Comparison of ENCODE assay signal across 30 cellular contexts in genomic region chr11:18254781-18255361, GRCh38. TPM values are rescaled to one million over a fixed set of nuclear protein-coding genes. Genes with fewer than 3 reads are reported as not detected.
"Had no signal": no experiment of that assay in that cellular context is flagged by ENCODE, and none has a peak within 500 bp of the region (broad histone marks: within the 10 kb centered on the region; RNA-seq: fewer than 3 reads in every experiment).

No MANE protein-coding gene starts in this region.

- H3K36me3 Mint-ChIP-seq: memory B cell; natural killer cell; neural progenitor cell; stimulated activated effector memory CD8-positive, alpha-beta T cell treated with anti-CD3 and anti-CD28 coated beads, Interleukin-12 subunit alpha, Interleukin-12 subunit beta, amount 100 ng/mL, for 72 hours; type B pancreatic cell had no signal

- H3K4me3 ChIP-seq: coronary artery, esophagus squamous epithelium, heart right ventricle, lung, neural progenitor cell, ovary, psoas muscle, sigmoid colon, stomach, thyroid gland had no signal

- H3K4me1 Mint-ChIP-seq: natural killer cell; neural progenitor cell; stimulated activated effector memory CD8-positive, alpha-beta T cell treated with anti-CD3 and anti-CD28 coated beads, Interleukin-12 subunit alpha, Interleukin-12 subunit beta, amount 100 ng/mL, for 72 hours had no signal

- H3K4me1 ChIP-seq: esophagus squamous epithelium, heart right ventricle, neural progenitor cell, psoas muscle, sigmoid colon, thyroid gland had no signal

- H3K27ac ChIP-seq: coronary artery, esophagus squamous epithelium, heart right ventricle, neural progenitor cell, ovary, psoas muscle, sigmoid colon, stomach, thyroid gland had no signal

- H3K36me3 ChIP-seq: esophagus squamous epithelium, heart right ventricle, neural progenitor cell, ovary, sigmoid colon, stomach, thyroid gland had no signal

- ATAC-seq: natural killer cell; psoas muscle; right cardiac atrium; stimulated activated effector memory CD8-positive, alpha-beta T cell treated with anti-CD3 and anti-CD28 coated beads, Interleukin-12 subunit alpha, Interleukin-12 subunit beta, amount 100 ng/mL, for 72 hours had no signal

- H3K9me3 ChIP-seq: esophagus squamous epithelium, heart right ventricle, ovary, psoas muscle, sigmoid colon, stomach, thyroid gland had no signal

- H3K9me3 Mint-ChIP-seq: memory B cell; natural killer cell; neural progenitor cell; stimulated activated effector memory CD8-positive, alpha-beta T cell treated with anti-CD3 and anti-CD28 coated beads, Interleukin-12 subunit alpha, Interleukin-12 subunit beta, amount 100 ng/mL, for 72 hours; type B pancreatic cell had no signal

- H3K4me3 Mint-ChIP-seq: memory B cell; natural killer cell; neural progenitor cell; stimulated activated effector memory CD8-positive, alpha-beta T cell treated with anti-CD3 and anti-CD28 coated beads, Interleukin-12 subunit alpha, Interleukin-12 subunit beta, amount 100 ng/mL, for 72 hours; type B pancreatic cell had no signal

- H3K27me3 ChIP-seq: neural progenitor cell, ovary, sigmoid colon, stomach, thyroid gland had no signal

- H3K27ac Mint-ChIP-seq: memory B cell; natural killer cell; neural progenitor cell; stimulated activated effector memory CD8-positive, alpha-beta T cell treated with anti-CD3 and anti-CD28 coated beads, Interleukin-12 subunit alpha, Interleukin-12 subunit beta, amount 100 ng/mL, for 72 hours; type B pancreatic cell had no signal

- DNase-seq: dermis blood vessel endothelial cell; effector memory CD4-positive, alpha-beta T cell; erythroblast; esophagus squamous epithelium; foreskin melanocyte; glutamatergic neuron; heart right ventricle; hippocampal formation; left cardiac atrium; natural killer cell; nucleus accumbens; ovary; psoas muscle; right cardiac atrium; sigmoid colon; stimulated activated CD4-positive, alpha-beta T cell treated with anti-CD3 and anti-CD28 coated beads, Interleukin-2, amount 100 ng/mL, for 24 hours; stimulated activated CD4-positive, alpha-beta T cell treated with anti-CD3 and anti-CD28 coated beads, Interleukin-4, amount 100 ng/mL, for 24 hours; stimulated activated naive CD4-positive, alpha-beta T cell treated with Interleukin-2 at 50 U/mL for 16 hours; stomach; thyroid gland had no signal

RNA-seq across cellular contexts. Expression of gene SAA2, which starts 6.4 kb away (rescaled TPM):
- total RNA-seq: natural killer cell, skeletal muscle tissue, temporal lobe had no signal

RNA-seq across cellular contexts. Expression of gene SAA1, which starts 11.2 kb away (rescaled TPM):
- total RNA-seq: mononuclear cell, natural killer cell, skeletal muscle tissue, temporal lobe had no signal

RNA-seq across cellular contexts. Expression of gene SAA4, which starts 18.3 kb away (rescaled TPM):
- total RNA-seq: dermis blood vessel endothelial cell, heart right ventricle, kidney epithelial cell, mononuclear cell, right cardiac atrium, sigmoid colon, skeletal muscle tissue, stomach, temporal lobe, thyroid gland had no signal
